8 cellular contexts compared by ENCODE assay signal in genomic region chr17:44137891-44138709, GRCh38. TPM values are rescaled to one million over a fixed set of nuclear protein-coding genes. Genes with fewer than 3 reads are reported as not detected.
DNase-seq lines count a peak whose midpoint lies in the region; ATAC-seq, FAIRE-seq and TF ChIP-seq lines count a peak whose summit lies in the region.

No MANE protein-coding gene starts in this region.

- ATAC-seq in foreskin keratinocyte (peak; percentile 92), pancreas (peak; percentile 75 to 87 (median 80)), HG03097 (IDR thresholded peaks at IDR 0.05; ENCODE audit: low FRiP score, unreplicated experiment) (no peak)

- H3K27ac Mint-ChIP-seq in type B pancreatic cell = peak overlapping the region; percentile 94

- H3K9me3 ChIP-seq in AG04450 (ENCODE audit: control insufficient read depth, insufficient read depth, low read length) (no peaks in the 10 kb centered on the region; the same call in 1 of the 2 replicates), pancreas (no peaks in the 10 kb centered on the region)

- DNase-seq in AG04450 (ENCODE audit: low read depth, low spot score) (peak; percentile 98), HS-27A (ENCODE audit: low read depth) (peak; percentile 84), RKO (ENCODE audit: low spot score) (peak; percentile 97), foreskin keratinocyte (peak; percentile 98 to 99), pancreas (peak in 5 of 6 donors; percentile 62 to 83 (median 75)), type B pancreatic cell (ENCODE audit: extremely low spot score, unreplicated experiment) (peak; percentile 80)
- DNase-seq in activated effector memory CD4-positive, alpha-beta T cell treated with Interleukin-2 at 50 U/mL for 16 hours = peak; percentile 8

- H3K4me3 ChIP-seq in AG04450 (ENCODE audit: low read depth, low read length) (peak overlapping the region; percentile 45), pancreas (no peak overlapping the region)

- no peaks in the 10 kb centered on the region for H3K36me3 Mint-ChIP-seq in type B pancreatic cell

- H3K27ac ChIP-seq in AG04450 (ENCODE audit: low read depth, low read length) = peak overlapping the region; percentile 92
- H3K27ac ChIP-seq in foreskin keratinocyte = peak overlapping the region; percentile 98
- H3K27ac ChIP-seq in pancreas = peak overlapping the region in 1 of 4 donors; percentile 57

- peaks cover 12% of the 10 kb centered on the region for H3K4me1 Mint-ChIP-seq in type B pancreatic cell (ENCODE audit: unreplicated experiment)

- H3K9me3 Mint-ChIP-seq in type B pancreatic cell = no peaks in the 10 kb centered on the region

- TF ChIP-seq CTCF in AG04450 (IDR thresholded peaks at IDR 0.05; ENCODE audit: low read depth, low read length) (no peak), foreskin keratinocyte (conservative IDR thresholded peaks at IDR 0.05) (peak; percentile 44), pancreas (IDR thresholded peaks at IDR 0.05) (no peak), type B pancreatic cell (conservative IDR thresholded peaks at IDR 0.05) (no peak)

- no peaks in the 10 kb centered on the region for H3K36me3 ChIP-seq in pancreas

- intact Hi-C loops in pancreas (cut with DNase I) = no loop called here

- H3K27me3 Mint-ChIP-seq in type B pancreatic cell = no peaks in the 10 kb centered on the region

- CTCF ChIA-PET in AG04450 (lab: Charles Lee) = interaction anchor here (1.1 to 1.6 kb wide), 7 partner anchors 8 to 194 kb away, joined by 3 to 8 read pairs (median 5); partner anchors contain the start of gene HDAC5

- FAIRE-seq in pancreas (lab: Jason Lieb, UNC) = no peak

- H3K27me3 ChIP-seq in AG04450 (ENCODE audit: control insufficient read depth, insufficient read depth, low read length) (no peaks in the 10 kb centered on the region), foreskin keratinocyte (no peaks in the 10 kb centered on the region), pancreas (no peaks in the 10 kb centered on the region)

- WGBS in pancreas, 2 donors = 8 to 11% methylated on average over 20 of the region's 20 CpGs

- H3K4me3 Mint-ChIP-seq in type B pancreatic cell = peak overlapping the region; percentile 78

- POLR2A ChIA-PET in AG04450 (lab: Yijun Ruan, JAX) = interaction anchor here (0.5 to 2.3 kb wide), 8 partner anchors 10 to 189 kb away, joined by 3 to 21 read pairs (median 4); partner anchors contain the start of genes HDAC5 and TMUB2

- H3K4me1 ChIP-seq in foreskin keratinocyte = peaks cover 15% of the 10 kb centered on the region
- peaks cover 0 to 7% (median 0%) of the 10 kb centered on the region in 3 donors for H3K4me1 ChIP-seq in pancreas

RNA-seq across cellular contexts. Expression of gene HROB, which starts 3.6 kb away (rescaled TPM):
- polyA plus RNA-seq in AG04450 (2011; rRNA removed) (0.86 and 0.97 TPM in 2 replicates), foreskin keratinocyte (8.8 and 9.3 TPM in 2 replicates), pancreas (under 1 TPM; 0.27 to 0.40 TPM)
- polyA minus RNA-seq in AG04450 (2011; rRNA and poly(A)+ RNA removed) = 4.4 and 4.9 TPM in 2 replicates
- total RNA-seq in foreskin keratinocyte (11.1 and 12.9 TPM in 2 replicates), pancreas (under 1 TPM; 0.09 to 0.97 (median 0.45) TPM), type B pancreatic cell (ENCODE audit: low replicate concordance) (5.4 and 10.6 TPM in 2 replicates)

RNA-seq across cellular contexts. Expression of gene HDAC5, which starts 14.7 kb away (rescaled TPM):
- 21.3 and 36.7 TPM in 2 replicates for polyA plus RNA-seq in AG04450 (2011; rRNA removed)
- polyA minus RNA-seq in AG04450 (2011; rRNA and poly(A)+ RNA removed) = 46.9 and 72.0 TPM in 2 replicates
- total RNA-seq in foreskin keratinocyte = 7.7 and 10.9 TPM in 2 replicates
- polyA plus RNA-seq in foreskin keratinocyte = 4.4 and 6.7 TPM in 2 replicates
- 10 to 100 TPM; 10.9 to 32.1 (median 16.1) TPM for total RNA-seq in pancreas
- 10 to 100 TPM; 25.8 to 38.1 TPM for polyA plus RNA-seq in pancreas
- 43.3 and 48.9 TPM in 2 replicates for total RNA-seq in type B pancreatic cell (ENCODE audit: low replicate concordance)

RNA-seq across cellular contexts. Expression of gene ASB16, which starts 32.4 kb away (rescaled TPM):
- not detected in 2 replicates for polyA plus RNA-seq in AG04450 (2011; rRNA removed)
- polyA minus RNA-seq in AG04450 (2011; rRNA and poly(A)+ RNA removed) = not detected in 2 replicates
- not detected in 2 replicates for total RNA-seq in foreskin keratinocyte
- not detected in 2 replicates for polyA plus RNA-seq in foreskin keratinocyte
- total RNA-seq in pancreas = 1 to 10 TPM; 1.1 to 3.9 (median 2.3) TPM
- 1 to 10 TPM; 1.9 to 2.9 TPM for polyA plus RNA-seq in pancreas
- 0.68 TPM in 1 of 2 replicates, not detected in the other for total RNA-seq in type B pancreatic cell (ENCODE audit: low replicate concordance)

RNA-seq across cellular contexts. Expression of gene TMUB2, which starts 48.7 kb away (rescaled TPM):
- polyA plus RNA-seq in AG04450 (2011; rRNA removed) (34.3 and 37.1 TPM in 2 replicates), foreskin keratinocyte (23.7 and 25.7 TPM in 2 replicates), pancreas (10 to 100 TPM; 42.2 to 50.9 TPM)
- polyA minus RNA-seq in AG04450 (2011; rRNA and poly(A)+ RNA removed) = 22.6 and 32.5 TPM in 2 replicates
- total RNA-seq in foreskin keratinocyte (20.3 and 20.4 TPM in 2 replicates), pancreas (10 to 100 TPM; 10.4 to 24.6 (median 14.8) TPM), type B pancreatic cell (ENCODE audit: low replicate concordance) (39.5 and 40.0 TPM in 2 replicates)

Comparison
In these comparisons a context has a peak if more than half of its experiments do, and no peak if none do; other contexts are left out.
1. DNase-seq: peak in every context shown above with its lines; median percentile 98 in foreskin keratinocyte; 98 in AG04450; 97 in RKO; 84 in HS-27A; 80 in type B pancreatic cell; 75 in pancreas; 8 in activated effector memory CD4-positive, alpha-beta T cell treated with Interleukin-2 at 50 U/mL for 16 hours.